ENCODE assay signal across 8 cellular contexts in genomic region chr1:26472901-26473845, GRCh38. TPM values are rescaled to one million over a fixed set of nuclear protein-coding genes. Genes with fewer than 3 reads are reported as not detected.
DNase-seq lines count a peak whose midpoint lies in the region; ATAC-seq, FAIRE-seq and TF ChIP-seq lines count a peak whose summit lies in the region.

No MANE protein-coding gene starts in this region.

- peak; percentile 62 for ATAC-seq in GM21390 (IDR thresholded peaks at IDR 0.05; ENCODE audit: unreplicated experiment)

- POLR2A ChIA-PET in H1 (lab: Charles Lee; ENCODE audit: partially characterized antibody): interaction anchor here (0.6 to 5.0 kb wide), 20 partner anchors 9 to 957 kb away, joined by 3 to 73 read pairs (median 10); partner anchors contain the start of genes DHDDS, LIN28A and SH3BGRL3

- H2BK12ac ChIP-seq in H1 (ENCODE audit: low read depth, low read length): no peak overlapping the region

- H3K4me3 ChIP-seq in HUES48 (ENCODE audit: low read depth, low read length) (peak overlapping the region; percentile 82), NT2/D1 (ENCODE audit: insufficient read length, low read depth) (peak overlapping the region; percentile 79), H1 (ENCODE audit: extremely low read depth in 1 of 4, insufficient read depth in 2 of 4, low read depth in 3 of 4, low read length in 4 of 4) (peak overlapping the region; percentile 71 to 96 (median 82)), mesendoderm (ENCODE audit: low read length) (peak overlapping the region; percentile 94)

- FAIRE-seq in H1 (lab: Jason Lieb, UNC): no peak

- H4K8ac ChIP-seq in H1 (ENCODE audit: extremely low read depth, insufficient read depth, low read length): no peak overlapping the region
- H4K8ac ChIP-seq in mesendoderm (ENCODE audit: low read depth, low read length): peak overlapping the region; percentile 100

- DNase-seq in COLO668 (lab: John Stamatoyannopoulos, UW; ENCODE audit: unreplicated experiment): peak; percentile 100
- peak; percentile 86 for DNase-seq in NT2/D1 (ENCODE audit: low read depth, low spot score)
- DNase-seq in activated CD8-positive, alpha-beta memory T cell treated with anti-CD3 and anti-CD28 coated beads, Interleukin-2, amount 50 U/mL, for 24 hours (ENCODE audit: extremely low read depth): peak; percentile 86
- DNase-seq in H1 (ENCODE audit: low read depth in 1 of 2, low spot score in 2 of 2): peak; percentile 74 to 95
- DNase-seq in mesendoderm: peak; percentile 95
- peak; percentile 95 for DNase-seq in stimulated activated CD8-positive, alpha-beta memory T cell treated with anti-CD3 and anti-CD28 coated beads, Interleukin-12 subunit alpha, Interleukin-12 subunit beta, amount 100 ng/mL, for 1 hour (ENCODE audit: low read depth)

- H2BK15ac ChIP-seq in H1 (ENCODE audit: low read length) (no peak overlapping the region), mesendoderm (replicated peaks; ENCODE audit: low read depth) (no peak overlapping the region)

- H4K20me1 ChIP-seq in H1 (replicated peaks in 1 of 2; ENCODE audit: control insufficient read depth in 1 of 2, insufficient read depth in 2 of 2, low read length in 2 of 2): peaks cover 6 to 12% of the 10 kb centered on the region in 2 experiments

- WGBS in H1 (ENCODE audit: extremely low coverage in 1 of 2, insufficient coverage in 1 of 2, insufficient read length in 1 of 2, insufficient replicate concordance in 2 of 2, low coverage in 1 of 2, low lambda C conversion rate in 2 of 2, missing lambda C conversion rate in 1 of 2), 2 experiments: 15% methylated on average over 40 of the region's 71 CpGs; no CpG with 5 or more reads in 1 of the 2 experiments
- WGBS in mesendoderm (ENCODE audit: extremely low coverage, insufficient coverage, low lambda C conversion rate): no CpG with 5 or more reads among the region's 71 CpGs

- H2BK120ac ChIP-seq in H1 (replicated peaks; ENCODE audit: low read depth, low read length) (no peak overlapping the region), mesendoderm (ENCODE audit: low read depth, low read length) (no peak overlapping the region)

- H2BK5ac ChIP-seq in H1 (ENCODE audit: low read depth, low read length) (no peak overlapping the region), mesendoderm (ENCODE audit: low read length) (no peak overlapping the region)

- no peak overlapping the region for H3K23ac ChIP-seq in H1 (ENCODE audit: insufficient read length)
- H3K23ac ChIP-seq in mesendoderm (ENCODE audit: low read length): no peak overlapping the region

- peaks cover 11% of the 10 kb centered on the region for H3K23me2 ChIP-seq in H1 (ENCODE audit: low read depth, low read length)

- no peak overlapping the region for H4K5ac ChIP-seq in H1 (ENCODE audit: insufficient read length, low read depth, low read length)
- H4K5ac ChIP-seq in mesendoderm (ENCODE audit: low read length): no peak overlapping the region

- CTCF ChIA-PET in H1 (lab: Charles Lee; ENCODE audit: partially characterized antibody): interaction anchor here (0.7 to 4.3 kb wide), 2 partner anchors 27 to 79 kb away, joined by 3 to 16 read pairs; no protein-coding TSS in a partner anchor

- H3K4ac ChIP-seq in H1 (replicated peaks; ENCODE audit: insufficient read length, low read depth, low read length) (no peak overlapping the region), mesendoderm (ENCODE audit: low read depth, low read length) (peak overlapping the region; percentile 100)

- H3K9me3 ChIP-seq in HUES48 (ENCODE audit: control insufficient read depth, insufficient read depth, low read length) (no peaks in the 10 kb centered on the region), NT2/D1 (ENCODE audit: insufficient read depth, low read length) (no peaks in the 10 kb centered on the region), H1 (ENCODE audit: insufficient read depth in 2 of 2, low read depth in 1 of 2, low read length in 1 of 2) (no peaks in the 10 kb centered on the region)

- TF ChIP-seq EP300 in H1 (IDR thresholded peaks at IDR 0.05; ENCODE audit: borderline replicate concordance in 1 of 2, low read depth in 2 of 2, low read length in 2 of 2): no peak

- TF ChIP-seq RAD21 in H1 (IDR thresholded peaks at IDR 0.05 in 1 of 2, conservative IDR thresholded peaks at IDR 0.05 in 1 of 2; ENCODE audit: low read depth in 2 of 2, low read length in 2 of 2): no peak

- H2AFZ ChIP-seq in H1 (ENCODE audit: low read length): no peak overlapping the region

- H3K36me3 ChIP-seq in HUES48 (ENCODE audit: control insufficient read depth, insufficient read depth, low read length) (peaks cover 54% of the 10 kb centered on the region), NT2/D1 (ENCODE audit: insufficient read depth, insufficient read length, low read length) (peaks cover 63% of the 10 kb centered on the region), H1 (ENCODE audit: control insufficient read depth in 2 of 4, insufficient read depth in 4 of 4, low read length in 3 of 4) (peaks cover 21 to 54% (median 37%) of the 10 kb centered on the region in 4 experiments), mesendoderm (ENCODE audit: control insufficient read depth, insufficient read depth, low read length) (peaks cover 21% of the 10 kb centered on the region)

- H3K27ac ChIP-seq in HUES48 (ENCODE audit: low read depth, low read length) (peak overlapping the region; percentile 100), H1 (ENCODE audit: low read depth, low read length) (peak overlapping the region; percentile 99; the same call in 1 of the 2 replicates), mesendoderm (ENCODE audit: low read depth, low read length) (peak overlapping the region; percentile 100)

- H3K79me1 ChIP-seq in H1 (ENCODE audit: low read depth, low read length) (no peaks in the 10 kb centered on the region; the same call in 1 of the 2 replicates), mesendoderm (ENCODE audit: low read length) (peaks cover 11% of the 10 kb centered on the region)

- no peak overlapping the region for H3K14ac ChIP-seq in H1 (ENCODE audit: insufficient read length)

- H2BK20ac ChIP-seq in H1 (ENCODE audit: low read length): no peak overlapping the region

- H3K79me2 ChIP-seq in H1 (ENCODE audit: control insufficient read depth in 1 of 2, insufficient read depth in 2 of 2, low read length in 2 of 2): peaks cover 5 to 15% of the 10 kb centered on the region in 2 experiments; a peak in 3 of 4 replicates
- peaks cover 17% of the 10 kb centered on the region for H3K79me2 ChIP-seq in mesendoderm (ENCODE audit: control insufficient read depth, insufficient read depth, low read length)

- H3K18ac ChIP-seq in H1 (ENCODE audit: extremely low read depth, low read length): no peak overlapping the region; the same call in 1 of the 2 replicates
- peak overlapping the region; percentile 100 for H3K18ac ChIP-seq in mesendoderm (ENCODE audit: low read length)

- TF ChIP-seq POLR2A in H1 (IDR thresholded peaks at IDR 0.05; ENCODE audit: control extremely low read depth in 1 of 2, low read depth in 2 of 2, low read length in 2 of 2): peak in 1 of 2 experiments; percentile 8; a peak in 1 of 3 replicates

- peak overlapping the region; percentile 100 for H3K9ac ChIP-seq in HUES48 (ENCODE audit: low read depth, low read length)
- peak overlapping the region; percentile 96 for H3K9ac ChIP-seq in NT2/D1 (ENCODE audit: insufficient read length, low read depth)
- peak overlapping the region; percentile 39 to 100 (median 98); a peak in 6 of 7 replicates for H3K9ac ChIP-seq in H1 (replicated peaks in 1 of 4; ENCODE audit: extremely low read depth in 1 of 4, low read depth in 3 of 4, low read length in 3 of 4)
- peak overlapping the region; percentile 82 for H3K9ac ChIP-seq in mesendoderm (ENCODE audit: low read length)

- H3K27me3 ChIP-seq in HUES48 (ENCODE audit: control insufficient read depth, insufficient read depth, low read length) (peaks cover 3% of the 10 kb centered on the region; the same call in 1 of the 2 replicates), NT2/D1 (ENCODE audit: insufficient read depth, insufficient read length) (no peaks in the 10 kb centered on the region), H1 (replicated peaks in 1 of 4; ENCODE audit: control insufficient read depth in 3 of 4, extremely low read depth in 1 of 4, insufficient read depth in 3 of 4, low read length in 3 of 4) (peaks cover 0 to 4% (median 0%) of the 10 kb centered on the region in 4 experiments; a peak in 2 of 7 replicates), mesendoderm (ENCODE audit: insufficient read depth, low read length, poor library complexity) (no peaks in the 10 kb centered on the region)

- H3K56ac ChIP-seq in H1 (replicated peaks; ENCODE audit: insufficient read length, low read depth, low read length) (no peak overlapping the region), mesendoderm (ENCODE audit: low read length) (peak overlapping the region; percentile 100)

- H3K4me2 ChIP-seq in H1 (ENCODE audit: insufficient read depth in 1 of 2, low read depth in 2 of 2, low read length in 2 of 2) (peak overlapping the region; percentile 76 to 82), mesendoderm (ENCODE audit: low read length) (peak overlapping the region; percentile 88)

- H3K4me1 ChIP-seq in HUES48 (ENCODE audit: control insufficient read depth, insufficient read depth, low read length) (peaks cover 19% of the 10 kb centered on the region), NT2/D1 (ENCODE audit: insufficient read depth, insufficient read length) (peaks cover 26% of the 10 kb centered on the region), H1 (replicated peaks in 1 of 4; ENCODE audit: control insufficient read depth in 3 of 4, insufficient read depth in 4 of 4, low read length in 3 of 4) (peaks cover 8 to 13% (median 11%) of the 10 kb centered on the region in 4 experiments), mesendoderm (ENCODE audit: control insufficient read depth, low read depth, low read length) (peaks cover 8% of the 10 kb centered on the region)

- TF ChIP-seq CTCF in H1 (IDR thresholded peaks at IDR 0.05; ENCODE audit: control extremely low read depth in 1 of 3, insufficient read depth in 1 of 3, low read depth in 1 of 3, low read length in 3 of 3): no peak

- H4K91ac ChIP-seq in H1 (replicated peaks; ENCODE audit: insufficient read length, low read length): no peak overlapping the region

- no peak overlapping the region for H2AK5ac ChIP-seq in H1 (ENCODE audit: low read depth, low read length)
- no peak overlapping the region for H2AK5ac ChIP-seq in mesendoderm (ENCODE audit: low read length)

RNA-seq across cellular contexts. Expression of gene HMGN2, which starts 0.9 kb away (rescaled TPM):
- 452 and 453 TPM in 2 replicates for total RNA-seq in H1 (2021; fragmentation: NEBNext Ultra II Directional; extraction: Animal tissue kit (Norgen Biotek cat#: 25700))
- 144 and 254 TPM in 2 replicates for polyA plus RNA-seq in H1 (2011; rRNA removed)
- polyA plus RNA-seq in H1 (2011; cell fraction: cytosol; rRNA removed): 207 TPM
- 139 TPM for polyA plus RNA-seq in H1 (2011; cell fraction: nucleus; rRNA removed)
- 401 to 512 TPM (median 449 TPM) in 4 replicates for polyA plus RNA-seq in H1 (2012, experiment 1 of 2)
- polyA plus RNA-seq in H1 (2012, experiment 2 of 2): 287 TPM
- 455 TPM for polyA plus RNA-seq in H1 (2013, experiment 1 of 2)
- polyA plus RNA-seq in H1 (2013, experiment 2 of 2): 462 TPM
- 78.8 and 84.2 TPM in 2 replicates for polyA minus RNA-seq in H1 (2011; rRNA and poly(A)+ RNA removed)
- polyA minus RNA-seq in H1 (2011; cell fraction: cytosol; rRNA and poly(A)+ RNA removed): 84.5 TPM
- polyA minus RNA-seq in H1 (2011; cell fraction: nucleus; rRNA and poly(A)+ RNA removed): 135 TPM
- polyA plus RNA-seq in mesendoderm (2013, experiment 1 of 2): 909 TPM
- 895 TPM for polyA plus RNA-seq in mesendoderm (2013, experiment 2 of 2)

RNA-seq across cellular contexts. Expression of gene DHDDS, which starts 41.1 kb away (rescaled TPM):
- 44.6 and 48.0 TPM in 2 replicates for total RNA-seq in H1 (2021; fragmentation: NEBNext Ultra II Directional; extraction: Animal tissue kit (Norgen Biotek cat#: 25700))
- 28.3 and 30.1 TPM in 2 replicates for polyA plus RNA-seq in H1 (2011; rRNA removed)
- polyA plus RNA-seq in H1 (2011; cell fraction: cytosol; rRNA removed): 43.4 TPM
- 34.7 TPM for polyA plus RNA-seq in H1 (2011; cell fraction: nucleus; rRNA removed)
- polyA plus RNA-seq in H1 (2012, experiment 1 of 2): 42.6 to 51.6 TPM (median 44.8 TPM) in 4 replicates
- polyA plus RNA-seq in H1 (2012, experiment 2 of 2): 37.7 TPM
- 24.3 TPM for polyA plus RNA-seq in H1 (2013, experiment 1 of 2)
- polyA plus RNA-seq in H1 (2013, experiment 2 of 2): 21.4 TPM
- 56.8 TPM in 2 replicates for polyA minus RNA-seq in H1 (2011; rRNA and poly(A)+ RNA removed)
- polyA minus RNA-seq in H1 (2011; cell fraction: cytosol; rRNA and poly(A)+ RNA removed): 23.6 TPM
- 56.6 TPM for polyA minus RNA-seq in H1 (2011; cell fraction: nucleus; rRNA and poly(A)+ RNA removed)
- 26.4 TPM for polyA plus RNA-seq in mesendoderm (2013, experiment 1 of 2)
- 25.9 TPM for polyA plus RNA-seq in mesendoderm (2013, experiment 2 of 2)

RNA-seq across cellular contexts. Expression of gene RPS6KA1, which starts 56.4 kb away (rescaled TPM):
- 55.0 and 56.5 TPM in 2 replicates for total RNA-seq in H1 (2021; fragmentation: NEBNext Ultra II Directional; extraction: Animal tissue kit (Norgen Biotek cat#: 25700))
- 44.3 and 48.8 TPM in 2 replicates for polyA plus RNA-seq in H1 (2011; rRNA removed)
- 46.1 TPM for polyA plus RNA-seq in H1 (2011; cell fraction: cytosol; rRNA removed)
- polyA plus RNA-seq in H1 (2011; cell fraction: nucleus; rRNA removed): 65.0 TPM
- polyA plus RNA-seq in H1 (2012, experiment 1 of 2): 40.0 to 54.8 TPM (median 50.7 TPM) in 4 replicates
- 54.0 TPM for polyA plus RNA-seq in H1 (2012, experiment 2 of 2)
- 33.6 TPM for polyA plus RNA-seq in H1 (2013, experiment 1 of 2)
- polyA plus RNA-seq in H1 (2013, experiment 2 of 2): 28.5 TPM
- 63.2 and 67.1 TPM in 2 replicates for polyA minus RNA-seq in H1 (2011; rRNA and poly(A)+ RNA removed)
- 47.8 TPM for polyA minus RNA-seq in H1 (2011; cell fraction: cytosol; rRNA and poly(A)+ RNA removed)
- 43.5 TPM for polyA minus RNA-seq in H1 (2011; cell fraction: nucleus; rRNA and poly(A)+ RNA removed)
- polyA plus RNA-seq in mesendoderm (2013, experiment 1 of 2): 22.5 TPM
- 21.1 TPM for polyA plus RNA-seq in mesendoderm (2013, experiment 2 of 2)

Comparison
In these comparisons a context has a peak if more than half of its experiments do, and no peak if none do; other contexts are left out.
1. Peak in every context shown above with its lines: DNase-seq, ATAC-seq, H3K4me3 ChIP-seq and H3K27ac ChIP-seq.